In the genomic region with DNA sequence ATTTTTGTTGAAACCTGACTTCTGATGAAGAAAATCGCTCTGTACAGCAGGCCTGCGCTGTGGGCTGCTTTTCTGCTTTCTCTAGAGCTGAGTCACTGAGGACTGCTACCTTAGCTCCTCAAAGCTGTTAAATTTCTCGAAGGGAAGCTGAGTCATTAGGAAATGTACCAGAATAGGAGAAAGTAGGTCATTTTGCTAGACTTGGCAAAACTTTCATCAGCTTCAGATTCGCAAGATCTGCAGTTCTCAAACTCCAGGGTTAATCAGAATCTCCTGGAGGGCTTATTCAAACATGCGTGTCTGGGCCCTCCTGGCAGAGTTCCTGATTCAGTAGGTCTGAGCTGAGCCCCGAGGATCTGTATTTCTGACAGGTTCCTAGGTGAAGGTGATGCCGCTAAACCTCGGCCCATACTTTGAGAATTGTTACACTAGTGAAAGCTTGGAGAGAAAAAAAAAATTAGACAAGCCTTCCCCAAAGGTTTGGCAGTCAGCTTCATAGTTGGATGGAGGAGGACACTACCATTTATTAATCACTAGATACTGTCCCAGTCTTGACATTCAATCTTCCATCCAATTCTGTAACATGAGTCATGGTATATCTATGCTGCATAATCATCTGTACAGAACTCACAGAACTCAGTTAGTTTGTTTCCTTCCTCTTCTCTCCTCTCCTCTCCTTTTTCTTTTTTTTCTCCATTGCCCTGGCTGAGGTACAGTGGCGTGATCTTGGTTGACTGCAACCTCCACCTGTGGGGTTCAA, we compare ENCODE assay signal across 8 cellular contexts.
A peak's percentile ranks its signal among the peaks of the same experiment; 100 is the strongest.
DNase-seq lines count a peak whose midpoint lies in the region; ATAC-seq and TF ChIP-seq lines count a peak whose summit lies in the region.

No MANE protein-coding gene starts in this region.

- H3K9me3 ChIP-seq in left lung (no peaks in the 10 kb centered on the region), upper lobe of left lung (no peaks in the 10 kb centered on the region)

- H3K4me1 Mint-ChIP-seq in activated naive CD8-positive, alpha-beta T cell treated with anti-CD3 and anti-CD28 coated beads, Interleukin-2, amount 50 U/mL, for 24 hours, result peaks cover 14% of the 10 kb centered on the region
- H3K4me1 Mint-ChIP-seq in activated naive CD8-positive, alpha-beta T cell treated with anti-CD3 and anti-CD28 coated beads for 36 hours, result peaks cover 7% of the 10 kb centered on the region

- no peak for TF ChIP-seq CTCF in astrocyte of the spinal cord (IDR thresholded peaks at IDR 0.05; ENCODE audit: low read depth, low read length)
- TF ChIP-seq CTCF in left lung (IDR thresholded peaks at IDR 0.05), result no peak
- no peak for TF ChIP-seq CTCF in upper lobe of left lung (IDR thresholded peaks at IDR 0.05)

- H3K36me3 ChIP-seq in left lung, result no peaks in the 10 kb centered on the region
- no peaks in the 10 kb centered on the region for H3K36me3 ChIP-seq in upper lobe of left lung

- no peaks in the 10 kb centered on the region for H3K27me3 ChIP-seq in left lung
- no peaks in the 10 kb centered on the region for H3K27me3 ChIP-seq in upper lobe of left lung

- no peak overlapping the region for H3K4me3 Mint-ChIP-seq in activated naive CD8-positive, alpha-beta T cell treated with anti-CD3 and anti-CD28 coated beads, Interleukin-2, amount 50 U/mL, for 24 hours
- no peak overlapping the region for H3K4me3 Mint-ChIP-seq in activated naive CD8-positive, alpha-beta T cell treated with anti-CD3 and anti-CD28 coated beads for 36 hours

- intact Hi-C loops in left lung (cut with DNase I), result no loop called here

- H3K9me3 Mint-ChIP-seq in activated naive CD8-positive, alpha-beta T cell treated with anti-CD3 and anti-CD28 coated beads, Interleukin-2, amount 50 U/mL, for 24 hours, result peaks cover under 1% of the 10 kb centered on the region
- H3K9me3 Mint-ChIP-seq in activated naive CD8-positive, alpha-beta T cell treated with anti-CD3 and anti-CD28 coated beads for 36 hours, result no peaks in the 10 kb centered on the region

- H3K27ac Mint-ChIP-seq in activated naive CD8-positive, alpha-beta T cell treated with anti-CD3 and anti-CD28 coated beads, Interleukin-2, amount 50 U/mL, for 24 hours, result no peak overlapping the region
- no peak overlapping the region for H3K27ac Mint-ChIP-seq in activated naive CD8-positive, alpha-beta T cell treated with anti-CD3 and anti-CD28 coated beads for 36 hours

- no peak for TF ChIP-seq POLR2A in upper lobe of left lung (IDR thresholded peaks at IDR 0.05)

- no peaks in the 10 kb centered on the region for H3K27me3 Mint-ChIP-seq in activated naive CD8-positive, alpha-beta T cell treated with anti-CD3 and anti-CD28 coated beads, Interleukin-2, amount 50 U/mL, for 24 hours
- H3K27me3 Mint-ChIP-seq in activated naive CD8-positive, alpha-beta T cell treated with anti-CD3 and anti-CD28 coated beads for 36 hours, result no peaks in the 10 kb centered on the region

- peak overlapping the region; percentile 43 to 45 for H3K27ac ChIP-seq in left lung
- H3K27ac ChIP-seq in upper lobe of left lung, result no peak overlapping the region

- TF ChIP-seq EP300 in upper lobe of left lung (IDR thresholded peaks at IDR 0.05), result no peak

- peak; percentile 85 for ATAC-seq in activated naive CD8-positive, alpha-beta T cell treated with anti-CD3 and anti-CD28 coated beads, Interleukin-2, amount 50 U/mL, for 24 hours
- ATAC-seq in left lung (peak; percentile 93), upper lobe of left lung (ENCODE audit: low FRiP score in 2 of 2) (peak; percentile 40 to 95), HG02798 (IDR thresholded peaks at IDR 0.05; ENCODE audit: poor library complexity, unreplicated experiment) (no peak)

- WGBS in upper lobe of left lung, 2 donors, result 65 to 69% methylated on average over 8 of the region's 9 CpGs

- H3K4me1 ChIP-seq in left lung (no peaks in the 10 kb centered on the region), upper lobe of left lung (peaks cover 0 to 3% (median 0%) of the 10 kb centered on the region in 4 donors)

- no peaks in the 10 kb centered on the region for H3K36me3 Mint-ChIP-seq in activated naive CD8-positive, alpha-beta T cell treated with anti-CD3 and anti-CD28 coated beads, Interleukin-2, amount 50 U/mL, for 24 hours (ENCODE audit: low read depth)
- no peaks in the 10 kb centered on the region for H3K36me3 Mint-ChIP-seq in activated naive CD8-positive, alpha-beta T cell treated with anti-CD3 and anti-CD28 coated beads for 36 hours

- in situ Hi-C loops in astrocyte of the spinal cord (cut with HindIII; ENCODE audit: low sequenced_read_pairs), result no loop called here

- DNase-seq in activated naive CD8-positive, alpha-beta T cell treated with anti-CD3 and anti-CD28 coated beads, Interleukin-2, amount 50 U/mL, for 24 hours, result no peak
- DNase-seq in activated naive CD8-positive, alpha-beta T cell treated with anti-CD3 and anti-CD28 coated beads for 36 hours, result no peak
- DNase-seq in astrocyte of the spinal cord (ENCODE audit: low read depth, low spot score) (peak; percentile 94), left lung (no peak), upper lobe of left lung (no peak), mesenteric fat pad (ENCODE audit: low spot score) (no peak), NCI-H1436 treated with DMSO at 0.1 percent for 48 hours (lab: John Stamatoyannopoulos, UW) (no peak)

- H3K4me3 ChIP-seq in astrocyte of the spinal cord (ENCODE audit: low read depth, low read length) (no peak overlapping the region), left lung (no peak overlapping the region), upper lobe of left lung (no peak overlapping the region)

Comparison
In these comparisons a context has a peak if more than half of its experiments do, and no peak if none do; other contexts are left out.
1. H3K27ac ChIP-seq: peak in left lung (2 of 2); none in upper lobe of left lung (0 of 4).